In genomic region chr1:223618680-223619079, GRCh38 we compare ENCODE assay signal across 33 cellular contexts. TPM values are rescaled to one million over a fixed set of nuclear protein-coding genes. Genes with fewer than 3 reads are reported as not detected.
"Had no signal": no experiment of that assay in that cellular context is flagged by ENCODE, and none has a peak within 500 bp of the region (broad histone marks: within the 10 kb centered on the region; RNA-seq: fewer than 3 reads in every experiment).

No MANE protein-coding gene starts in this region.

- H3K27ac ChIP-seq: ovary, parathyroid adenoma, psoas muscle, skin epidermis, spleen, suprapubic skin, testis, tibial artery, transverse colon, upper lobe of left lung, vagina had no signal

- H3K9me3 Mint-ChIP-seq: naive thymus-derived CD8-positive, alpha-beta T cell; natural killer cell treated with Interleukin-12 subunit alpha and Interleukin-12 subunit beta and Interleukin-15 and Interleukin-18, amount 100 ng/mL, for 72 hours; neural crest cell; stimulated activated memory B cell treated with anti-CD40 and anti-IgM and Interleukin-4, amounts not matched to agents 10 μg/mL and 1 μg/mL and 100 μg/mL, for 72 hours; stimulated activated naive CD8-positive, alpha-beta T cell treated with anti-CD3 and anti-CD28 coated beads, Interleukin-15, amount 100 ng/mL, for 72 hours had no signal

- H3K36me3 ChIP-seq: ovary, spleen, suprapubic skin, tibial artery, transverse colon, upper lobe of left lung, vagina had no signal

- H3K4me2 ChIP-seq: smooth muscle cell had no signal

- H3K9ac ChIP-seq: parathyroid adenoma had no signal

- H3K4me3 ChIP-seq: ovary, psoas muscle, skin epidermis, smooth muscle cell, spleen, suprapubic skin, testis, tibial artery, transverse colon, upper lobe of left lung, vagina had no signal

- H3K79me2 ChIP-seq: parathyroid adenoma had no signal

- H3K36me3 Mint-ChIP-seq: naive thymus-derived CD8-positive, alpha-beta T cell; natural killer cell treated with Interleukin-12 subunit alpha and Interleukin-12 subunit beta and Interleukin-15 and Interleukin-18, amount 100 ng/mL, for 72 hours; stimulated activated memory B cell treated with anti-CD40 and anti-IgM and Interleukin-4, amounts not matched to agents 10 μg/mL and 1 μg/mL and 100 μg/mL, for 72 hours had no signal

- H3K27ac Mint-ChIP-seq: natural killer cell treated with Interleukin-12 subunit alpha and Interleukin-12 subunit beta and Interleukin-15 and Interleukin-18, amount 100 ng/mL, for 72 hours; nephron progenitor cell; progenitor cell of endocrine pancreas; stimulated activated memory B cell treated with anti-CD40 and anti-IgM and Interleukin-4, amounts not matched to agents 10 μg/mL and 1 μg/mL and 100 μg/mL, for 72 hours; stimulated activated naive CD8-positive, alpha-beta T cell treated with anti-CD3 and anti-CD28 coated beads, Interleukin-15, amount 100 ng/mL, for 72 hours had no signal

- H3K27me3 Mint-ChIP-seq: naive thymus-derived CD8-positive, alpha-beta T cell; progenitor cell of endocrine pancreas; stimulated activated memory B cell treated with anti-CD40 and anti-IgM and Interleukin-4, amounts not matched to agents 10 μg/mL and 1 μg/mL and 100 μg/mL, for 72 hours; stimulated activated naive CD8-positive, alpha-beta T cell treated with anti-CD3 and anti-CD28 coated beads, Interleukin-15, amount 100 ng/mL, for 72 hours had no signal

- H3K4me1 Mint-ChIP-seq: stimulated activated naive CD8-positive, alpha-beta T cell treated with anti-CD3 and anti-CD28 coated beads, Interleukin-15, amount 100 ng/mL, for 72 hours had no signal

- H3K9me3 ChIP-seq: ovary, psoas muscle, spleen, suprapubic skin, testis, tibial artery, transverse colon, upper lobe of left lung, vagina had no signal

- ATAC-seq: naive thymus-derived CD8-positive, alpha-beta T cell; natural killer cell treated with Interleukin-12 subunit alpha and Interleukin-12 subunit beta and Interleukin-15 and Interleukin-18, amount 100 ng/mL, for 72 hours; psoas muscle; sciatic nerve; stimulated activated memory B cell treated with anti-CD40 and anti-IgM and Interleukin-4, amounts not matched to agents 10 μg/mL and 1 μg/mL and 100 μg/mL, for 72 hours; stimulated activated naive CD8-positive, alpha-beta T cell treated with anti-CD3 and anti-CD28 coated beads, Interleukin-15, amount 100 ng/mL, for 72 hours; stimulated activated naive CD8-positive, alpha-beta T cell treated with anti-CD3 and anti-CD28 coated beads, Interleukin-15, Interleukin-2, amounts not matched to agents 100 U/mL and 50 U/mL, for 24 hours had no signal

- FAIRE-seq: urothelium cell line had no signal

- H3K4me1 ChIP-seq: psoas muscle, suprapubic skin, testis, tibial artery, transverse colon, upper lobe of left lung, vagina had no signal

- H2AFZ ChIP-seq: parathyroid adenoma had no signal

- H3K4me3 Mint-ChIP-seq: naive thymus-derived CD8-positive, alpha-beta T cell; natural killer cell treated with Interleukin-12 subunit alpha and Interleukin-12 subunit beta and Interleukin-15 and Interleukin-18, amount 100 ng/mL, for 72 hours; nephron progenitor cell; neural crest cell; stimulated activated memory B cell treated with anti-CD40 and anti-IgM and Interleukin-4, amounts not matched to agents 10 μg/mL and 1 μg/mL and 100 μg/mL, for 72 hours; stimulated activated naive CD8-positive, alpha-beta T cell treated with anti-CD3 and anti-CD28 coated beads, Interleukin-15, amount 100 ng/mL, for 72 hours had no signal

- DNase-seq: naive thymus-derived CD8-positive, alpha-beta T cell; nephron progenitor cell; occipital lobe; ovary; posterior cingulate gyrus; psoas muscle; spleen; stimulated activated CD4-positive, alpha-beta T cell treated with anti-CD3 and anti-CD28 coated beads, Interleukin-12 subunit alpha, Interleukin-12 subunit beta, amount 100 ng/mL, for 4 hours; stimulated activated CD4-positive, alpha-beta T cell treated with anti-CD3 and anti-CD28 coated beads, Interleukin-1b, Interleukin-23, amount 100 ng/mL, for 48 hours; stimulated activated CD4-positive, alpha-beta T cell treated with anti-CD3 and anti-CD28 coated beads, Interleukin-4, amount 100 ng/mL, for 1 hour; stimulated activated CD4-positive, alpha-beta T cell treated with anti-CD3 and anti-CD28 coated beads, Interleukin-4, amount 100 ng/mL, for 4 hours; stimulated activated CD8-positive, alpha-beta memory T cell treated with anti-CD3 and anti-CD28 coated beads, Interleukin-4, amount 100 ng/mL, for 48 hours; stimulated activated naive CD4-positive, alpha-beta T cell; stimulated activated naive CD8-positive, alpha-beta T cell treated with anti-CD3 and anti-CD28 coated beads, Interleukin-15, amount 100 ng/mL, for 72 hours; stimulated activated naive CD8-positive, alpha-beta T cell treated with anti-CD3 and anti-CD28 coated beads, Interleukin-15, Interleukin-2, amounts not matched to agents 100 U/mL and 50 U/mL, for 24 hours; substantia nigra; testis; transverse colon; upper lobe of left lung had no signal

- H3K27me3 ChIP-seq: ovary, spleen, suprapubic skin, testis, tibial artery, transverse colon, upper lobe of left lung, vagina had no signal

RNA-seq across cellular contexts. Expression of gene CAPN8, which starts 46.8 kb away (rescaled TPM):
- total RNA-seq: natural killer cell treated with Interleukin-12 subunit alpha and Interleukin-12 subunit beta and Interleukin-15 and Interleukin-18, amount 100 ng/mL, for 72 hours; neural crest cell; occipital lobe; osteoblast; right cardiac atrium; sciatic nerve; smooth muscle cell had no signal
- polyA plus RNA-seq: smooth muscle cell had no signal
